In genomic region chr2:32061973-32062861, GRCh38 we compare ENCODE assay signal across 8 cellular contexts. TPM values are rescaled to one million over a fixed set of nuclear protein-coding genes. Genes with fewer than 3 reads are reported as not detected.
DNase-seq lines count a peak whose midpoint lies in the region; ATAC-seq and TF ChIP-seq lines count a peak whose summit lies in the region.

No MANE protein-coding gene starts in this region.

- H3K4me2 ChIP-seq in hepatocyte = peak overlapping the region; percentile 75

- peak overlapping the region; percentile 88 for H3K27ac ChIP-seq in hepatocyte

- no peaks in the 10 kb centered on the region for H3K9me3 ChIP-seq in hepatocyte (ENCODE audit: low read depth)

- peaks cover 29% of the 10 kb centered on the region for H3K79me2 ChIP-seq in hepatocyte

- DNase-seq in A172 (ENCODE audit: low spot score) = peak; percentile 58
- peak; percentile 26 for DNase-seq in GF-D8 (lab: John Stamatoyannopoulos, UW)
- DNase-seq in NCI-H2227 treated with DMSO at 0.1 percent for 48 hours (lab: John Stamatoyannopoulos, UW) = peak; percentile 48
- DNase-seq in amniotic epithelial cell (ENCODE audit: low read depth) = peak; percentile 23
- DNase-seq in hepatocyte (ENCODE audit: low spot score) = peak; percentile 46
- peak; percentile 66 for DNase-seq in renal cortical epithelial cell (ENCODE audit: low read depth)

- WGBS in hepatocyte (ENCODE audit: low lambda C conversion rate, missing lambda C conversion rate) = 51% methylated on average over 13 of the region's 13 CpGs

- no peaks in the 10 kb centered on the region for H3K9me2 ChIP-seq in hepatocyte (replicated peaks; ENCODE audit: insufficient read depth)

- no peak for ATAC-seq in GM21786 (IDR thresholded peaks at IDR 0.05; ENCODE audit: unreplicated experiment)
- no peak for ATAC-seq in GM21447 (IDR thresholded peaks at IDR 0.05; ENCODE audit: unreplicated experiment)

- peak overlapping the region; percentile 57 for H2AFZ ChIP-seq in hepatocyte

- no peaks in the 10 kb centered on the region for H3K4me1 ChIP-seq in hepatocyte (ENCODE audit: insufficient read depth)

- H4K20me1 ChIP-seq in hepatocyte (ENCODE audit: insufficient read depth, poor library complexity, severe bottlenecking) = peaks cover 3% of the 10 kb centered on the region

- no peaks in the 10 kb centered on the region for H3K27me3 ChIP-seq in hepatocyte

- no peak for TF ChIP-seq CTCF in hepatocyte (IDR thresholded peaks at IDR 0.05; ENCODE audit: poor library complexity)

- H3K4me3 ChIP-seq in hepatocyte = peak overlapping the region; percentile 57

- no peaks in the 10 kb centered on the region for H3K36me3 ChIP-seq in hepatocyte (replicated peaks; ENCODE audit: insufficient read depth, low read depth)

RNA-seq across cellular contexts. Expression of gene SPAST, which starts 1.1 kb away (rescaled TPM):
- total RNA-seq in A172 (2014; rRNA removed; shearing (Covaris generic)) = 33.9 and 37.6 TPM in 2 replicates
- 31.1 and 32.4 TPM in 2 replicates for total RNA-seq in hepatocyte
- 8.9 and 9.0 TPM in 2 replicates for polyA plus RNA-seq in hepatocyte
- 25.4 and 33.1 TPM in 2 replicates for total RNA-seq in renal cortical epithelial cell

RNA-seq across cellular contexts. Expression of gene DPY30, which starts 22.6 kb away (rescaled TPM):
- 178 and 233 TPM in 2 replicates for total RNA-seq in A172 (2014; rRNA removed; shearing (Covaris generic))
- 108 and 120 TPM in 2 replicates for total RNA-seq in hepatocyte
- 117 and 121 TPM in 2 replicates for polyA plus RNA-seq in hepatocyte
- total RNA-seq in renal cortical epithelial cell = 54.7 and 61.0 TPM in 2 replicates

RNA-seq across cellular contexts. Expression of gene MEMO1, which starts 51.4 kb away (rescaled TPM):
- total RNA-seq in A172 (2014; rRNA removed; shearing (Covaris generic)) = 79.9 and 94.7 TPM in 2 replicates
- total RNA-seq in hepatocyte = 26.0 and 58.8 TPM in 2 replicates
- polyA plus RNA-seq in hepatocyte = 35.1 and 43.9 TPM in 2 replicates
- 30.9 and 66.5 TPM in 2 replicates for total RNA-seq in renal cortical epithelial cell
